Comparison of ENCODE assay signal across 8 cellular contexts in the genomic region with DNA sequence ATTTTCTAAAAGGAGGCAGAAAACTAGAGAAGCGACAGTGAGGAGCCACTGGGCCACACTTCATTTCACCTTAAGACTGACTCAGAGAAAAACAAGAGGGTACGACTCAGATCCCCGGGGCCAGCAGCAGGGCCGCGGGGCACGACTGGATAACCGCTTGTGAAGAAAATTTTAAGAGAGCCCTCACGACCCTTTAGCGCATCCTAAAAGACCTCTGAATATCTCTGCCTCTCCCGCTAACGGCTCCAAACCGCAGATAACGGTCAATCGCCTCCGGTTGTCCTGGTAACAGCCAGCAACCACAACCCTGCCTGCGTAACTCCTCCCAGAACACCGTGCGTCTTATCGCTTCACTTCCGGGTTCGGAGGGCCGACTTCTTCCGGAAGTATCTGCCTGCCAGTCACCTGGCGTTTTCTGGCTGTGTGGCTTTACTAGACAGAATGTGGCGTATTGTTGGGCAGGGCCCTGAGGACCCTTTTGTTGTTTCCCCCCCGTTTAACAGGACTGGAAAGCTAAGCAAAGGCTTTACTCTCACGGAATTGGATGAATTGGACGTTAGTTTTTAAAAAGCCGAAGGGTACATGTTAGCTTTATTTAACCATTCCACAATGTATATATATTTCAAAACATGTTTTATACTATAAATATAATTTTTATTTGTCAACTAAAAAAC. TPM values are rescaled to one million over a fixed set of nuclear protein-coding genes. Genes with fewer than 3 reads are reported as not detected.
DNase-seq lines count a peak whose midpoint lies in the region; ATAC-seq, FAIRE-seq and TF ChIP-seq lines count a peak whose summit lies in the region.

No MANE protein-coding gene starts in this region.

- no peak for TF ChIP-seq CTCF in HepG2 (CRISPR knock-in tag; IDR thresholded peaks at IDR 0.05)

- H2AFZ ChIP-seq in HepG2 (ENCODE audit: low read length) = peak overlapping the region; percentile 59

- no peak for TF ChIP-seq RAD21 in HepG2 (CRISPR knock-in tag; IDR thresholded peaks at IDR 0.05)

- peak in 1 of 2 experiments; percentile 39; a peak in 1 of 4 replicates for TF ChIP-seq EP300 in HepG2 (IDR thresholded peaks at IDR 0.05; ENCODE audit: low read depth in 2 of 2, low read length in 2 of 2)
- no peak for TF ChIP-seq EP300 in HepG2 (CRISPR knock-in tag; IDR thresholded peaks at IDR 0.05; ENCODE audit: borderline replicate concordance)

- H3K9ac ChIP-seq in HepG2 (ENCODE audit: insufficient read depth, low read depth, low read length) = peak overlapping the region; percentile 66

- H3K4me3 Mint-ChIP-seq in activated CD4-positive, alpha-beta T cell treated with anti-CD3 and anti-CD28 coated beads, Interleukin-2, amount 10 ng/mL, durations not matched to agents 7 days and 5 days = peak overlapping the region; percentile 94

- POLR2A ChIA-PET in activated CD4-positive, alpha-beta T cell treated with anti-CD3 and anti-CD28 coated beads, Interleukin-2, amount 10 ng/mL, durations not matched to agents 7 days and 5 days (lab: Charles Lee) = no interaction called here
- POLR2A ChIA-PET in HepG2 (lab: Yijun Ruan, JAX) = no interaction called here

- ATAC-seq in GM19351 (IDR thresholded peaks at IDR 0.05; ENCODE audit: unreplicated experiment) (peak; percentile 98), HG03520 (IDR thresholded peaks at IDR 0.05; ENCODE audit: unreplicated experiment) (peak; percentile 99), HepG2 (peak; percentile 100)

- intact Hi-C loops in HepG2 (cut with micrococcal nuclease; ENCODE audit: unreplicated experiment) = no loop called here

- H3K9me3 ChIP-seq in HepG2 (ENCODE audit: low read length) = no peaks in the 10 kb centered on the region

- H3K4me1 Mint-ChIP-seq in activated CD4-positive, alpha-beta T cell treated with anti-CD3 and anti-CD28 coated beads, Interleukin-2, amount 10 ng/mL, durations not matched to agents 7 days and 5 days = peaks cover 45% of the 10 kb centered on the region

- H3K4me1 ChIP-seq in HepG2 (ENCODE audit: insufficient read depth, low read length) = peaks cover 30% of the 10 kb centered on the region

- 1% methylated on average over 23 of the region's 29 CpGs for WGBS in HepG2 (ENCODE audit: low lambda C conversion rate)

- H3K27me3 Mint-ChIP-seq in activated CD4-positive, alpha-beta T cell treated with anti-CD3 and anti-CD28 coated beads, Interleukin-2, amount 10 ng/mL, durations not matched to agents 7 days and 5 days = peaks cover 1% of the 10 kb centered on the region

- peak overlapping the region; percentile 57 for H3K27ac ChIP-seq in HepG2 (ENCODE audit: extremely low read length, insufficient read depth, low read length)

- no peaks in the 10 kb centered on the region for H3K36me3 ChIP-seq in HepG2 (replicated peaks in 1 of 2; ENCODE audit: control insufficient read depth in 1 of 2, insufficient read depth in 2 of 2, low read length in 2 of 2)

- H3K4me2 ChIP-seq in HepG2 (ENCODE audit: low read depth, low read length) = peak overlapping the region; percentile 72

- CTCF ChIA-PET in activated CD4-positive, alpha-beta T cell treated with anti-CD3 and anti-CD28 coated beads, Interleukin-2, amount 10 ng/mL, durations not matched to agents 7 days and 5 days (lab: Charles Lee) = no interaction called here
- CTCF ChIA-PET in HepG2 (lab: Yijun Ruan, JAX; ENCODE audit: low intra/inter-chr PET ratio, low total read pairs) = no interaction called here

- peak overlapping the region; percentile 74 to 77 (median 74) for H3K4me3 ChIP-seq in HepG2 (replicated peaks in 1 of 3; ENCODE audit: insufficient read depth in 1 of 3, low read depth in 2 of 3, low read length in 3 of 3)

- peak; percentile 79 to 87 for TF ChIP-seq POLR2A in HepG2 (IDR thresholded peaks at IDR 0.05; ENCODE audit: insufficient read depth in 1 of 2, low read depth in 2 of 2, low read length in 2 of 2)

- DNase-seq in C1 segment of cervical spinal cord (lab: John Stamatoyannopoulos, UW) = peak; percentile 48 to 94 (median 80)
- peak; percentile 88 for DNase-seq in NCI-H526 treated with DMSO at 0.1 percent for 48 hours (lab: John Stamatoyannopoulos, UW)
- peak; percentile 97 for DNase-seq in activated CD4-positive, alpha-beta T cell treated with anti-CD3 and anti-CD28 coated beads, Interleukin-2, amount 10 ng/mL, durations not matched to agents 7 days and 5 days
- DNase-seq in dermis blood vessel endothelial cell = peak; percentile 94
- DNase-seq in HepG2 (ENCODE audit: low spot score) = peak; percentile 94
- peak; percentile 77 to 83 for DNase-seq in stimulated activated CD4-positive, alpha-beta T cell treated with anti-CD3 and anti-CD28 coated beads, Interleukin-2, amount 100 ng/mL, for 48 hours

- peak; percentile 85 for FAIRE-seq in HepG2 (lab: Jason Lieb, UNC)

- peak overlapping the region; percentile 95 for H3K27ac Mint-ChIP-seq in activated CD4-positive, alpha-beta T cell treated with anti-CD3 and anti-CD28 coated beads, Interleukin-2, amount 10 ng/mL, durations not matched to agents 7 days and 5 days

- no TSS peak for BruUV-seq in HepG2 (replicated peaks; lab: Mats Ljungman, UMichigan)

- no peaks in the 10 kb centered on the region for H3K79me2 ChIP-seq in HepG2 (ENCODE audit: insufficient read depth, low read length)

- peaks cover 16% of the 10 kb centered on the region for H3K36me3 Mint-ChIP-seq in activated CD4-positive, alpha-beta T cell treated with anti-CD3 and anti-CD28 coated beads, Interleukin-2, amount 10 ng/mL, durations not matched to agents 7 days and 5 days (ENCODE audit: low read depth)

- no peaks in the 10 kb centered on the region for H3K27me3 ChIP-seq in HepG2 (ENCODE audit: control insufficient read depth in 1 of 2, insufficient read depth in 2 of 2, low read length in 2 of 2)

- in situ Hi-C loops in HepG2 (cut with HindIII; ENCODE audit: extremely low pct_ligation_motif_present, low pct_unique_long_range_greater_than_20kb) = no loop called here

- no peaks in the 10 kb centered on the region for H3K9me3 Mint-ChIP-seq in activated CD4-positive, alpha-beta T cell treated with anti-CD3 and anti-CD28 coated beads, Interleukin-2, amount 10 ng/mL, durations not matched to agents 7 days and 5 days

- H4K20me1 ChIP-seq in HepG2 (ENCODE audit: insufficient read depth, low read length) = no peaks in the 10 kb centered on the region

TF ChIP-seq in HepG2, 621 proteins besides CTCF, POLR2A, EP300 and RAD21 (continues in another document):
- no peak for TF ChIP-seq NR3C1 (CRISPR knock-in tag; IDR thresholded peaks at IDR 0.05)

RNA-seq across cellular contexts. Expression of a gene that starts 5.4 kb away (rescaled TPM):
- total RNA-seq in activated CD4-positive, alpha-beta T cell treated with anti-CD3 and anti-CD28 coated beads, Interleukin-2, amount 10 ng/mL, durations not matched to agents 7 days and 5 days = 10 to 100 TPM; 15.9 to 19.1 TPM
- total RNA-seq in dermis blood vessel endothelial cell (12.7 and 25.5 TPM in 2 replicates), HepG2 (2016; rRNA removed; fragmentation: Illumina TruSeq; extraction: Trizol) (12.1 and 13.1 TPM in 2 replicates)
- total RNA-seq in HepG2 (2016; cell fraction: cytosol; rRNA removed; fragmentation: Illumina TruSeq; extraction: Trizol; ENCODE audit: low read depth) = 24.3 and 27.9 TPM in 2 replicates
- 14.7 and 15.5 TPM in 2 replicates for total RNA-seq in HepG2 (2016; cell fraction: insoluble cytoplasmic fraction; rRNA removed; fragmentation: Illumina TruSeq; extraction: Trizol)
- 27.9 and 34.5 TPM in 2 replicates for total RNA-seq in HepG2 (2016; cell fraction: membrane; rRNA removed; fragmentation: Illumina TruSeq; extraction: Trizol)
- 3.4 and 6.2 TPM in 2 replicates for total RNA-seq in HepG2 (2016; cell fraction: nucleus; rRNA removed; fragmentation: Illumina TruSeq; extraction: Trizol)
- polyA plus RNA-seq in HepG2 (2011; rRNA removed) = 11.4 and 14.7 TPM in 2 replicates
- polyA plus RNA-seq in HepG2 (2011; cell fraction: cytosol; rRNA removed) = 11.9 and 15.5 TPM in 2 replicates
- 5.3 and 6.3 TPM in 2 replicates for polyA plus RNA-seq in HepG2 (2011; cell fraction: nucleus; rRNA removed)
- 4.8 and 9.6 TPM in 2 replicates for polyA plus RNA-seq in HepG2 (2012)
- polyA plus RNA-seq in HepG2 (2016; cell fraction: cytosol; fragmentation: Illumina TruSeq; extraction: Trizol; ENCODE audit: low read depth) = 34.8 and 37.5 TPM in 2 replicates
- 12.6 and 13.2 TPM in 2 replicates for polyA plus RNA-seq in HepG2 (2016; cell fraction: insoluble cytoplasmic fraction; fragmentation: Illumina TruSeq; extraction: Trizol; ENCODE audit: low read depth)
- 23.8 and 26.9 TPM in 2 replicates for polyA plus RNA-seq in HepG2 (2016; cell fraction: membrane; fragmentation: Illumina TruSeq; extraction: Trizol; ENCODE audit: low read depth)
- polyA plus RNA-seq in HepG2 (2016; cell fraction: nucleus; fragmentation: Illumina TruSeq; extraction: Trizol; ENCODE audit: insufficient read depth, low read depth) = 8.7 and 11.7 TPM in 2 replicates
- 5.1 and 5.7 TPM in 2 replicates for polyA minus RNA-seq in HepG2 (2011; rRNA and poly(A)+ RNA removed; ENCODE audit: low replicate concordance)
- 6.1 and 7.6 TPM in 2 replicates for polyA minus RNA-seq in HepG2 (2011; cell fraction: cytosol; rRNA and poly(A)+ RNA removed)
- polyA minus RNA-seq in HepG2 (2011; cell fraction: nucleus; rRNA and poly(A)+ RNA removed) = 1.4 and 3.5 TPM in 2 replicates

Comparison
In these comparisons a context has a peak if more than half of its experiments do, and no peak if none do; other contexts are left out.
1. Peak in every context shown above with its lines: DNase-seq, ATAC-seq, H3K4me3 ChIP-seq and H3K27ac ChIP-seq.